In the genomic region with DNA sequence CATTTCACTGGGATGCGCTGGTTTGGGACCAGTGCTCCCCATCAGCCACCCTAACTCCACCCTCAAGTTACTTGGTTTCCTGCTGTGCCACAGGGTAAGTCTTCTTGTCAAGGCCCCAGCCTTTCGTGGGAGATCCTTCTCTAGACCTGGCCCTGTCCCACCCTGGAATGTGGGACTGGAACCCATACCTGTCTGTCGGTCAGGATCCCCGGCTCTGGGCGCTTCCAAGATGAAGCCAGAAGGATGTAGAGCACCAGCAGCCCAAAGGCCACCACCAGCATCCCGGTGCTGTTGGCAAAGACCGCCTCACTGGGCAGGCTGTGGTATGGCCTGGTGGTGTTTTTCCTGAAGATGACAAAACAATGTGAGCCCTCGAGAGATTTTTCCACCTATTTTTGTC, we compare ENCODE assay signal across 25 cellular contexts.
"Had no signal": no experiment of that assay in that cellular context is flagged by ENCODE, and none has a peak within 500 bp of the region (broad histone marks: within the 10 kb centered on the region; RNA-seq: fewer than 3 reads in every experiment).

No MANE protein-coding gene starts in this region.

- H3K36me3 ChIP-seq: SJCRH30 had no signal

- H3K27me3 Mint-ChIP-seq: IgD-negative memory B cell had no signal

- FAIRE-seq: K562, RCC 7860 had no signal

- H3K4me3 ChIP-seq: K562, SJCRH30 had no signal

- H3K9me3 Mint-ChIP-seq: IgD-negative memory B cell had no signal

- H3K27me3 ChIP-seq: SJCRH30 had no signal

- DNase-seq: Kasumi-1, MM.1S, NCI-H1092, NCI-H1105 treated with DMSO at 0.1 percent for 48 hours, NCI-H1417 treated with DMSO at 0.1 percent for 48 hours, NCI-H146, NCI-H1694 treated with DMSO at 0.1 percent for 48 hours, NCI-H1930, NCI-H2081, NCI-H2107, NCI-H2171, NCI-H226, NCI-H446, NCI-H510A, NCI-H524 treated with DMSO at 0.1 percent for 48 hours, NCI-H69, NCI-H774, RPMI8226, SHP77 treated with DMSO at 0.1 percent for 48 hours, SJCRH30 had no signal

- ATAC-seq: K562, SK-N-SH treated with all-trans-retinoic acid at 6 μM for 48 hours had no signal

- H3K4me1 ChIP-seq: SJCRH30 had no signal

- H3K9me3 ChIP-seq: SJCRH30 had no signal

- H3K9ac ChIP-seq: KMS-11 had no signal

- H3K27ac ChIP-seq: KMS-11, SJCRH30 had no signal

- H3K4me2 ChIP-seq: KMS-11 had no signal
